10 cellular contexts compared by ENCODE assay signal in genomic region chr11:122209619-122210377, GRCh38.
DNase-seq lines count a peak whose midpoint lies in the region; ATAC-seq and TF ChIP-seq lines count a peak whose summit lies in the region.
"Had no signal": no experiment of that assay in that cellular context is flagged by ENCODE, and none has a peak within 500 bp of the region (broad histone marks: within the 10 kb centered on the region; RNA-seq: fewer than 3 reads in every experiment).

No MANE protein-coding gene starts in this region.

- no peak overlapping the region for H3K27ac ChIP-seq in SJCRH30
- H3K27ac ChIP-seq in fibroblast of lung (ENCODE audit: insufficient read depth, low read length): peak overlapping the region; percentile 51
- H3K27ac ChIP-seq in neural progenitor cell: no peak overlapping the region

- H3K36me3 ChIP-seq in SJCRH30: no peaks in the 10 kb centered on the region
- H3K36me3 ChIP-seq in fibroblast of lung (ENCODE audit: control insufficient read depth, insufficient read depth, low read length): no peaks in the 10 kb centered on the region
- no peaks in the 10 kb centered on the region for H3K36me3 ChIP-seq in neural progenitor cell

- peaks cover 45% of the 10 kb centered on the region for H3K4me1 Mint-ChIP-seq in neural progenitor cell

- H3K9me3 ChIP-seq in SJCRH30 (replicated peaks) (no peaks in the 10 kb centered on the region), fibroblast of lung (ENCODE audit: control insufficient read depth, insufficient read depth, low read depth, low read length) (no peaks in the 10 kb centered on the region), neural progenitor cell (ENCODE audit: low read depth) (no peaks in the 10 kb centered on the region)

- H3K79me2 ChIP-seq in fibroblast of lung (ENCODE audit: control insufficient read depth, insufficient read depth, low read length) (peaks cover 24% of the 10 kb centered on the region), neural progenitor cell (ENCODE audit: low read depth) (no peaks in the 10 kb centered on the region)

- peak; percentile 58 for ATAC-seq in omental fat pad (ENCODE audit: low FRiP score)

- no peak for TF ChIP-seq CTCF in AG09319 (IDR thresholded peaks at IDR 0.05; ENCODE audit: low read depth, low read length)
- TF ChIP-seq CTCF in fibroblast of lung (conservative IDR thresholded peaks at IDR 0.05 in 1 of 2, IDR thresholded peaks at IDR 0.05 in 1 of 2; ENCODE audit: low read depth in 1 of 2, low read length in 2 of 2): no peak
- TF ChIP-seq CTCF in omental fat pad (IDR thresholded peaks at IDR 0.05): no peak
- TF ChIP-seq CTCF in neural progenitor cell (IDR thresholded peaks at IDR 0.05): no peak

- H3K4me3 Mint-ChIP-seq in neural progenitor cell: no peak overlapping the region

- H3K27ac Mint-ChIP-seq in neural progenitor cell: no peak overlapping the region

- H3K4me2 ChIP-seq in fibroblast of lung (ENCODE audit: extremely low read depth, insufficient read depth, low read length) (no peak overlapping the region), neural progenitor cell (no peak overlapping the region)

- no peaks in the 10 kb centered on the region for H3F3A ChIP-seq in neural progenitor cell (ENCODE audit: low read depth)

- no peak overlapping the region for H3K9ac ChIP-seq in fibroblast of lung (ENCODE audit: insufficient read depth, low read length)
- no peak overlapping the region for H3K9ac ChIP-seq in neural progenitor cell

- H3K27me3 ChIP-seq in SJCRH30 (no peaks in the 10 kb centered on the region), fibroblast of lung (ENCODE audit: control insufficient read depth, insufficient read depth, low read length) (no peaks in the 10 kb centered on the region), neural progenitor cell (no peaks in the 10 kb centered on the region)

- H3K9me3 Mint-ChIP-seq in neural progenitor cell: no peaks in the 10 kb centered on the region

- DNase-seq in AG09319 (ENCODE audit: extremely low read depth, low read depth): peak; percentile 65
- peak; percentile 58 to 74 for DNase-seq in SJCRH30
- DNase-seq in fibroblast of lung (ENCODE audit: low read depth in 2 of 2): peak; percentile 82 to 96
- DNase-seq in omental fat pad (ENCODE audit: low spot score): peak; percentile 47
- no peak for DNase-seq in NCI-H1436 (lab: John Stamatoyannopoulos, UW)
- no peak for DNase-seq in neural progenitor cell (ENCODE audit: low spot score)
- no peak for DNase-seq in activated CD4-positive, alpha-beta T cell treated with anti-CD3 and anti-CD28 coated beads, Interleukin-2, amount 50 U/mL, for 1 hour
- DNase-seq in iPS-NIHi7 (ENCODE audit: extremely low spot score): no peak
- DNase-seq: activated T-cell treated with anti-CD3 and anti-CD28 coated beads, Interleukin-2, amount 50 U/mL, for 48 hours; SHP77 had no signal

- H4K20me1 ChIP-seq in fibroblast of lung (ENCODE audit: control insufficient read depth, extremely low read depth, insufficient read depth, low read length) (no peaks in the 10 kb centered on the region), neural progenitor cell (ENCODE audit: low read depth) (no peaks in the 10 kb centered on the region)

- H3K27me3 Mint-ChIP-seq in neural progenitor cell (ENCODE audit: insufficient read depth, low read depth): no peaks in the 10 kb centered on the region

- H3K4me1 ChIP-seq in SJCRH30: peaks cover 14% of the 10 kb centered on the region
- H3K4me1 ChIP-seq in fibroblast of lung (ENCODE audit: control insufficient read depth, extremely low read depth, insufficient read depth, low read length): peaks cover 39% of the 10 kb centered on the region
- peaks cover 3% of the 10 kb centered on the region for H3K4me1 ChIP-seq in neural progenitor cell

- peaks cover 9% of the 10 kb centered on the region for H3K36me3 Mint-ChIP-seq in neural progenitor cell

- H2AFZ ChIP-seq in fibroblast of lung (ENCODE audit: low read length) (no peak overlapping the region), neural progenitor cell (replicated peaks) (no peak overlapping the region)

- H3K4me3 ChIP-seq in SJCRH30: no peak overlapping the region
- no peak overlapping the region for H3K4me3 ChIP-seq in fibroblast of lung (replicated peaks in 1 of 4; ENCODE audit: control extremely low read depth in 1 of 4, insufficient read depth in 1 of 4, low read depth in 3 of 4, low read length in 4 of 4)
- no peak overlapping the region for H3K4me3 ChIP-seq in neural progenitor cell

Comparison
In these comparisons a context has a peak if more than half of its experiments do, and no peak if none do; other contexts are left out.
1. DNase-seq: peak in AG09319 (single experiment), SJCRH30 (2 of 2), fibroblast of lung (2 of 2) and omental fat pad (single experiment); none in NCI-H1436 (single experiment), neural progenitor cell (single experiment), activated CD4-positive, alpha-beta T cell treated with anti-CD3 and anti-CD28 coated beads, Interleukin-2, amount 50 U/mL, for 1 hour (single experiment) and iPS-NIHi7 (single experiment).